1 cellular context compared by ENCODE assay signal in genomic region chr15:100349696-100350433, GRCh38.
TF ChIP-seq lines count a peak whose summit lies in the region.

No MANE protein-coding gene starts in this region.

TF ChIP-seq in HepG2, 621 proteins besides CTCF, POLR2A, EP300 and RAD21 (continued from another document and continues in another):
- TF ChIP-seq KIAA2018 (CRISPR knock-in tag; IDR thresholded peaks at IDR 0.05; ENCODE audit: borderline replicate concordance) = no peak
- TF ChIP-seq, protein P1, sequence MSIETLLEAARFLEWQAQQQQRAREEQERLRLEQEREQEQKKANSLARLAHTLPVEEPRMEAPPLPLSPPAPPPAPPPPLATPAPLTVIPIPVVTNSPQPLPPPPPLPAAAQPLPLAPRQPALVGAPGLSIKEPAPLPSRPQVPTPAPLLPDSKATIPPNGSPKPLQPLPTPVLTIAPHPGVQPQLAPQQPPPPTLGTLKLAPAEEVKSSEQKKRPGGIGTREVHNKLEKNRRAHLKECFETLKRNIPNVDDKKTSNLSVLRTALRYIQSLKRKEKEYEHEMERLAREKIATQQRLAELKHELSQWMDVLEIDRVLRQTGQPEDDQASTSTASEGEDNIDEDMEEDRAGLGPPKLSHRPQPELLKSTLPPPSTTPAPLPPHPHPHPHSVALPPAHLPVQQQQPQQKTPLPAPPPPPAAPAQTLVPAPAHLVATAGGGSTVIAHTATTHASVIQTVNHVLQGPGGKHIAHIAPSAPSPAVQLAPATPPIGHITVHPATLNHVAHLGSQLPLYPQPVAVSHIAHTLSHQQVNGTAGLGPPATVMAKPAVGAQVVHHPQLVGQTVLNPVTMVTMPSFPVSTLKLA (IDR thresholded peaks at IDR 0.05) = no peak
- TF ChIP-seq FOXP4 (CRISPR knock-in tag; IDR thresholded peaks at IDR 0.05) = no peak
- TF ChIP-seq SAFB2 (CRISPR knock-in tag; IDR thresholded peaks at IDR 0.05; ENCODE audit: borderline replicate concordance, low read depth) = no peak
- TF ChIP-seq ZZZ3 (CRISPR knock-in tag; IDR thresholded peaks at IDR 0.05; ENCODE audit: borderline replicate concordance) = no peak
- TF ChIP-seq SOX6 (IDR thresholded peaks at IDR 0.05) = no peak
- TF ChIP-seq SOX6 (CRISPR knock-in tag; IDR thresholded peaks at IDR 0.05) = no peak
- no peak for TF ChIP-seq ZNF577 (CRISPR knock-in tag; IDR thresholded peaks at IDR 0.05; ENCODE audit: borderline replicate concordance, low read depth)
- no peak for TF ChIP-seq ZNF44 (CRISPR knock-in tag; IDR thresholded peaks at IDR 0.05)
- TF ChIP-seq CHCHD3 (CRISPR knock-in tag; IDR thresholded peaks at IDR 0.05) = no peak
- no peak; the same call in 1 of the 2 replicates for TF ChIP-seq ZBTB4 (CRISPR knock-in tag; IDR thresholded peaks at IDR 0.05; ENCODE audit: borderline replicate concordance)
- no peak for TF ChIP-seq SMAD1 (CRISPR knock-in tag; IDR thresholded peaks at IDR 0.05; ENCODE audit: borderline replicate concordance, low read depth)
- no peak for TF ChIP-seq ZFP37 (CRISPR knock-in tag; IDR thresholded peaks at IDR 0.05; ENCODE audit: borderline replicate concordance)
- no peak for TF ChIP-seq RFX5 (IDR thresholded peaks at IDR 0.05; ENCODE audit: low read depth, low read length)
- TF ChIP-seq TAF1 (CRISPR knock-in tag; IDR thresholded peaks at IDR 0.05) = no peak
- TF ChIP-seq ZNF207 (IDR thresholded peaks at IDR 0.05; ENCODE audit: borderline replicate concordance) = no peak
- no peak for TF ChIP-seq HDAC6 (IDR thresholded peaks at IDR 0.05; ENCODE audit: low read depth, low read length)
- TF ChIP-seq ZNF644 (CRISPR knock-in tag; IDR thresholded peaks at IDR 0.05; ENCODE audit: low read depth) = peak; percentile 49; the same call in 1 of the 2 replicates
- TF ChIP-seq ATF7-NPFF (CRISPR knock-in tag; IDR thresholded peaks at IDR 0.05; ENCODE audit: low read depth) = 0 out of 2 replicates have a peak, but pooled peaks have one; percentile 28
- TF ChIP-seq PCBP1 (IDR thresholded peaks at IDR 0.05; ENCODE audit: borderline replicate concordance, low read depth, low read length) = no peak
- peak; percentile 67; the same call in 1 of the 2 replicates for TF ChIP-seq ZBTB20 (CRISPR knock-in tag; IDR thresholded peaks at IDR 0.05; ENCODE audit: borderline replicate concordance, low read depth)
- TF ChIP-seq TFDP1 (CRISPR knock-in tag; IDR thresholded peaks at IDR 0.05; ENCODE audit: borderline replicate concordance) = peak; percentile 94
- TF ChIP-seq NCOR1 (IDR thresholded peaks at IDR 0.05; ENCODE audit: borderline replicate concordance, low read length) = no peak
- TF ChIP-seq ZNF383 (CRISPR knock-in tag; IDR thresholded peaks at IDR 0.05; ENCODE audit: borderline replicate concordance) = no peak
- TF ChIP-seq SP5 (CRISPR knock-in tag; IDR thresholded peaks at IDR 0.05; ENCODE audit: borderline replicate concordance, low read depth) = no peak
- no peak for TF ChIP-seq MTA1 (CRISPR knock-in tag; IDR thresholded peaks at IDR 0.05; ENCODE audit: borderline replicate concordance)
- TF ChIP-seq, protein P2, sequence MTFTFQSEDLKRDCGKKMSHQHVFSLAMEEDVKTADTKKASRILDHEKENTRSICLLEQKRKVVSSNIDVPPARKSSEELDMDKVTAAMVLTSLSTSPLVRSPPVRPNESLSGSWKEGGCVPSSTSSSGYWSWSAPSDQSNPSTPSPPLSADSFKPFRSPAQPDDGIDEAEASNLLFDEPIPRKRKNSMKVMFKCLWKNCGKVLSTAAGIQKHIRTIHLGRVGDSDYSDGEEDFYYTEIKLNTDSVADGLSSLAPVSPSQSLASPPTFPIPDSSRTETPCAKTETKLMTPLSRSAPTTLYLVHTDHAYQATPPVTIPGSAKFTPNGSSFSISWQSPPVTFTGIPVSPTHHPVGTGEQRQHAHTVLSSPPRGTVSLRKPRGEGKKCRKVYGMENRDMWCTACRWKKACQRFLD (CRISPR knock-in tag; IDR thresholded peaks at IDR 0.05; ENCODE audit: borderline replicate concordance) = no peak
- TF ChIP-seq NFE2L2 (IDR thresholded peaks at IDR 0.05; ENCODE audit: low read length) = no peak
- TF ChIP-seq, protein P3, sequence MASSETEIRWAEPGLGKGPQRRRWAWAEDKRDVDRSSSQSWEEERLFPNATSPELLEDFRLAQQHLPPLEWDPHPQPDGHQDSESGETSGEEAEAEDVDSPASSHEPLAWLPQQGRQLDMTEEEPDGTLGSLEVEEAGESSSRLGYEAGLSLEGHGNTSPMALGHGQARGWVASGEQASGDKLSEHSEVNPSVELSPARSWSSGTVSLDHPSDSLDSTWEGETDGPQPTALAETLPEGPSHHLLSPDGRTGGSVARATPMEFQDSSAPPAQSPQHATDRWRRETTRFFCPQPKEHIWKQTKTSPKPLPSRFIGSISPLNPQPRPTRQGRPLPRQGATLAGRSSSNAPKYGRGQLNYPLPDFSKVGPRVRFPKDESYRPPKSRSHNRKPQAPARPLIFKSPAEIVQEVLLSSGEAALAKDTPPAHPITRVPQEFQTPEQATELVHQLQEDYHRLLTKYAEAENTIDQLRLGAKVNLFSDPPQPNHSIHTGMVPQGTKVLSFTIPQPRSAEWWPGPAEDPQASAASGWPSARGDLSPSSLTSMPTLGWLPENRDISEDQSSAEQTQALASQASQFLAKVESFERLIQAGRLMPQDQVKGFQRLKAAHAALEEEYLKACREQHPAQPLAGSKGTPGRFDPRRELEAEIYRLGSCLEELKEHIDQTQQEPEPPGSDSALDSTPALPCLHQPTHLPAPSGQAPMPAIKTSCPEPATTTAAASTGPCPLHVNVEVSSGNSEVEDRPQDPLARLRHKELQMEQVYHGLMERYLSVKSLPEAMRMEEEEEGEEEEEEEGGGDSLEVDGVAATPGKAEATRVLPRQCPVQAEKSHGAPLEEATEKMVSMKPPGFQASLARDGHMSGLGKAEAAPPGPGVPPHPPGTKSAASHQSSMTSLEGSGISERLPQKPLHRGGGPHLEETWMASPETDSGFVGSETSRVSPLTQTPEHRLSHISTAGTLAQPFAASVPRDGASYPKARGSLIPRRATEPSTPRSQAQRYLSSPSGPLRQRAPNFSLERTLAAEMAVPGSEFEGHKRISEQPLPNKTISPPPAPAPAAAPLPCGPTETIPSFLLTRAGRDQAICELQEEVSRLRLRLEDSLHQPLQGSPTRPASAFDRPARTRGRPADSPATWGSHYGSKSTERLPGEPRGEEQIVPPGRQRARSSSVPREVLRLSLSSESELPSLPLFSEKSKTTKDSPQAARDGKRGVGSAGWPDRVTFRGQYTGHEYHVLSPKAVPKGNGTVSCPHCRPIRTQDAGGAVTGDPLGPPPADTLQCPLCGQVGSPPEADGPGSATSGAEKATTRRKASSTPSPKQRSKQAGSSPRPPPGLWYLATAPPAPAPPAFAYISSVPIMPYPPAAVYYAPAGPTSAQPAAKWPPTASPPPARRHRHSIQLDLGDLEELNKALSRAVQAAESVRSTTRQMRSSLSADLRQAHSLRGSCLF (CRISPR knock-in tag; IDR thresholded peaks at IDR 0.05; ENCODE audit: borderline replicate concordance) = no peak
